In the genomic region with DNA sequence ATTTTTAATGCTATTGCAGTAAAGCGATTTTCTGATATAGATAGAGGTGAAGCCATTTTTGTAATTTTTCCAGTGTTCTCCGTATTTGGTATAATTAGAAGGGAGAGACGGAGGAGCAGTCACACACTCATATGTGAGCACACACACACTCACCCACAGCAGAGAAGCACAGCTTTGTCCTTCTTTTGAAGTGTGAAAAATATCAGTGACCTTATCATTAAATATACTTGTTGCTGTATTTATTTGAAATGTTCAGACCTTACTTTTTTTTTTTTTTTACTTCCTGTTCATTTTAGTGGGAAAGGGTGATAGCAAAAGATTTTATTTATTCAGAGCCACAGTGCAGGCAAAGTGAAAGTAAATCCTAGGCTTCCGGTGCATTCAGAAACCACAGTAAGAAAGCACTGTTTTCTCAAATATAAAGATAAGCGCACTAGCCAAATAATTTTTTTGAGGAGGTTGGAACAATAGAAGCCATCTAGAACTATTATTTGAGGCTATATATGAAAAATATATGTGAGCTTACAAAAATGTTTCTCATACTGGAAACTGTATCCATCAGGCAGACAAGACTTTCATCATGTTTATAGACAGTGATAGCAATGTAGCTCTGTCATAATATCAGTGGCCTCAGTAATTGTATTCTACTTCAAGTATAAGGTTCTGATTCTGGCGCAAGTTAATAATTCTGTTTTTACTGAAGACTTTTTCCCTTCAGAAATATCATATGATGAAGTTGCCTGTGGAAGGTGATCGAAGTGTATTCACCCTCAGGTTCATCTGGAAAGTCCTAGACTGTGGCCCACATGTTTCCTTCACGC, we compare ENCODE assay signal across 8 cellular contexts. TPM values are rescaled to one million over a fixed set of nuclear protein-coding genes. Genes with fewer than 3 reads are reported as not detected.
DNase-seq lines count a peak whose midpoint lies in the region; ATAC-seq and TF ChIP-seq lines count a peak whose summit lies in the region.

No MANE protein-coding gene starts in this region.

- H3K9me3 ChIP-seq in thoracic aorta: no peaks in the 10 kb centered on the region

- no peaks in the 10 kb centered on the region for H3K27me3 ChIP-seq in brain microvascular endothelial cell (replicated peaks)
- H3K27me3 ChIP-seq in thoracic aorta (replicated peaks; ENCODE audit: insufficient read depth): no peaks in the 10 kb centered on the region

- DNase-seq in GM04503 (ENCODE audit: low read depth) (peak; percentile 42), NCI-H526 treated with DMSO at 0.1 percent for 48 hours (lab: John Stamatoyannopoulos, UW) (peak; percentile 75), brain microvascular endothelial cell (peak; percentile 63), left lobe of liver (ENCODE audit: low spot score) (no peak), thoracic aorta (ENCODE audit: low spot score) (no peak), GDM1 (lab: John Stamatoyannopoulos, UW) (no peak)
- no peak for DNase-seq in stimulated activated CD4-positive, alpha-beta T cell treated with anti-CD3 and anti-CD28 coated beads, Interleukin-2, amount 100 ng/mL, for 24 hours

- H3K4me1 ChIP-seq in thoracic aorta (ENCODE audit: control insufficient read depth in 1 of 2, low read depth in 2 of 2): peaks cover 15 to 30% of the 10 kb centered on the region in 2 donors

- TF ChIP-seq CTCF in brain microvascular endothelial cell (IDR thresholded peaks at IDR 0.05; ENCODE audit: low read depth, low read length, missing control alignments) (no peak), thoracic aorta (IDR thresholded peaks at IDR 0.05) (no peak)

- ATAC-seq in GM21723 (IDR thresholded peaks at IDR 0.05; ENCODE audit: unreplicated experiment) (peak; percentile 73), left lobe of liver (peak; percentile 61), thoracic aorta (ENCODE audit: insufficient number of reproducible peaks, low FRiP score, low read depth) (no peak)

- H3K27ac ChIP-seq in brain microvascular endothelial cell (peak overlapping the region; percentile 36), thoracic aorta (peak overlapping the region; percentile 51 to 54)

- in situ Hi-C loops in brain microvascular endothelial cell (cut with HindIII; ENCODE audit: low pct_ligation_motif_present, low sequenced_read_pairs): no loop called here

- H3K4me3 ChIP-seq in brain microvascular endothelial cell (ENCODE audit: low read depth, low read length): peak overlapping the region; percentile 24
- peak overlapping the region; percentile 70 for H3K4me3 ChIP-seq in thoracic aorta

- no peaks in the 10 kb centered on the region for H3K36me3 ChIP-seq in brain microvascular endothelial cell (replicated peaks)
- no peaks in the 10 kb centered on the region for H3K36me3 ChIP-seq in thoracic aorta

RNA-seq across cellular contexts. Expression of a gene that starts 37.2 kb away (rescaled TPM):
- total RNA-seq in left lobe of liver (12.1 TPM), thoracic aorta (10 to 100 TPM; 13.9 to 17.4 TPM)

RNA-seq across cellular contexts. Expression of a gene that starts 38.9 kb away (rescaled TPM):
- total RNA-seq in left lobe of liver: 25.4 TPM
- total RNA-seq in thoracic aorta: 10 to 100 TPM; 11.2 to 21.7 TPM

Comparison
In these comparisons a context has a peak if more than half of its experiments do, and no peak if none do; other contexts are left out.
1. DNase-seq: peak in GM04503 (single experiment), NCI-H526 treated with DMSO at 0.1 percent for 48 hours (single experiment) and brain microvascular endothelial cell (single experiment); none in left lobe of liver (single experiment), thoracic aorta (single experiment), stimulated activated CD4-positive, alpha-beta T cell treated with anti-CD3 and anti-CD28 coated beads, Interleukin-2, amount 100 ng/mL, for 24 hours (0 of 2) and GDM1 (single experiment).